18 cellular contexts compared by ENCODE assay signal in the genomic region with DNA sequence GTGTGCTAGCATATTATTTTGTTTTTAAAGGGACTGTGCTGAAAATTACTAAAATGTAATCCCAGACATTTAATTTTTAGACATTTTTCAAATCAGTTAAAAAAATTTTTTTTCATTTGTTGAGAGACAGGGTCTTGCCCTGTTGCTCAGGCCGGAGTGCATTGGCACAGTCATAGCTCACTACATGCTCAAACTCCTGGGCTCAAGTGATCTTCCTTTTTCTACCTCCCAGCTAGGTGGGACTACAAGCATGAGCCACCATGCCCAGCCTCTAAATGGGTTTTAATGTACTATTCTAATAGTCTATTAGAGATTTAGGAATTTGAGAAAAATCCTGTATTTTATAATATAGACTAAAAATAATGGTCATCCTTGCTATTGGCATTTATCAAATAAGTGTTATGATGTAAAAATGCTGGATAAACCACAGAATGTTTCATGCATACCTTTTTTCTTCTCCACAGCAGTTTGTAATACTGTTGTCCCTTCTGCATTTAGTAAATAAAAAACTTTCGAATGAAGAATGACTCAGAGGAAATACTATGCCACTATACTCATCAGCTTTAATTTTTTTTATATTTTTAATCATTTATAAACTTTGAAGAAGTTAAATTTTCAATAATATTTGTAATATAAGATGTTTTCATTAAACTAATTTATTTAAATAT. TPM values are rescaled to one million over a fixed set of nuclear protein-coding genes. Genes with fewer than 3 reads are reported as not detected.
DNase-seq lines count a peak whose midpoint lies in the region; ATAC-seq and TF ChIP-seq lines count a peak whose summit lies in the region.
"Had no signal": no experiment of that assay in that cellular context is flagged by ENCODE, and none has a peak within 500 bp of the region (broad histone marks: within the 10 kb centered on the region; RNA-seq: fewer than 3 reads in every experiment).

No MANE protein-coding gene starts in this region.

- H2AFZ ChIP-seq in osteoblast (ENCODE audit: low read length) = no peak overlapping the region

- TF ChIP-seq CTCF in RWPE2 (IDR thresholded peaks at IDR 0.05; ENCODE audit: poor library complexity, severe bottlenecking) (no peak), esophagus muscularis mucosa (IDR thresholded peaks at IDR 0.05) (no peak), osteoblast (IDR thresholded peaks at IDR 0.05; ENCODE audit: extremely low read depth, low read depth, low read length) (no peak)

- peak; percentile 46 for DNase-seq in GM03348 (ENCODE audit: low spot score)
- no peak for DNase-seq in RWPE2 (ENCODE audit: low spot score)
- DNase-seq in esophagus muscularis mucosa (ENCODE audit: extremely low spot score) = no peak
- no peak for DNase-seq in osteoblast (ENCODE audit: insufficient read length, low spot score, missing footprints)
- no peak for DNase-seq in NCI-H1092 treated with DMSO at 0.1 percent for 48 hours (lab: John Stamatoyannopoulos, UW)
- DNase-seq in cerebellar cortex (ENCODE audit: low spot score) = no peak
- no peak for DNase-seq in NCI-H2107 (lab: John Stamatoyannopoulos, UW)
- DNase-seq: activated CD4-positive, alpha-beta memory T cell treated with anti-CD3 and anti-CD28 coated beads for 36 hours; activated T-cell treated with anti-CD3 and anti-CD28 coated beads, Interleukin-2, amount 50 U/mL, for 48 hours; islet precursor cell; mucosa of descending colon; NCI-H2171; nucleus accumbens; stimulated activated CD4-positive, alpha-beta T cell treated with anti-CD3 and anti-CD28 coated beads, Interleukin-4, amount 100 ng/mL, for 4 hours; testis had no signal

- H3K27me3 ChIP-seq in RWPE2 (ENCODE audit: insufficient read depth, poor library complexity, severe bottlenecking) (no peaks in the 10 kb centered on the region), esophagus muscularis mucosa (no peaks in the 10 kb centered on the region), osteoblast (ENCODE audit: insufficient read depth, low read length) (no peaks in the 10 kb centered on the region)
- H3K27me3 ChIP-seq: BLaER1, cardiac muscle cell, testis had no signal

- TF ChIP-seq POLR2A in esophagus muscularis mucosa (IDR thresholded peaks at IDR 0.05; ENCODE audit: low read depth) = no peak

- ATAC-seq in RWPE2 (ENCODE audit: low read depth) = peak; percentile 75
- ATAC-seq in GM18861 (IDR thresholded peaks at IDR 0.05; ENCODE audit: unreplicated experiment) = no peak
- ATAC-seq: mucosa of descending colon had no signal

- H3K4me2 ChIP-seq in osteoblast (ENCODE audit: insufficient read depth, low read length) = no peak overlapping the region
- H3K4me2 ChIP-seq: BLaER1 had no signal

- H3K4me1 ChIP-seq in RWPE2 (ENCODE audit: insufficient read depth, poor library complexity, severe bottlenecking) = peaks cover 22% of the 10 kb centered on the region
- H3K4me1 ChIP-seq in esophagus muscularis mucosa = peaks cover 41 to 93% (median 84%) of the 10 kb centered on the region in 4 donors
- peaks cover 67% of the 10 kb centered on the region for H3K4me1 ChIP-seq in osteoblast (ENCODE audit: insufficient read depth, low read length)
- H3K4me1 ChIP-seq: BLaER1, testis had no signal

- H3K36me3 ChIP-seq in RWPE2 (ENCODE audit: low read depth) (peaks cover 26% of the 10 kb centered on the region), esophagus muscularis mucosa (peaks cover 0 to 3% (median 0%) of the 10 kb centered on the region in 4 donors), osteoblast (ENCODE audit: insufficient read depth, low read length) (peaks cover 54% of the 10 kb centered on the region)
- H3K36me3 ChIP-seq: BLaER1 had no signal

- TF ChIP-seq EP300 in esophagus muscularis mucosa (IDR thresholded peaks at IDR 0.05) = no peak

- H3K27ac ChIP-seq in RWPE2 (ENCODE audit: poor library complexity, severe bottlenecking) (peak overlapping the region; percentile 37), esophagus muscularis mucosa (replicated peaks in 1 of 4) (peak overlapping the region; percentile 10 to 60 (median 44)), osteoblast (ENCODE audit: low read depth, low read length) (peak overlapping the region; percentile 43)
- H3K27ac ChIP-seq: BLaER1, cardiac muscle cell, testis had no signal

- no peak overlapping the region for H3K4me3 ChIP-seq in RWPE2 (ENCODE audit: severe bottlenecking)
- H3K4me3 ChIP-seq in esophagus muscularis mucosa = no peak overlapping the region
- no peak overlapping the region for H3K4me3 ChIP-seq in osteoblast (ENCODE audit: insufficient read depth, low read length)
- H3K4me3 ChIP-seq: BLaER1, cardiac muscle cell, mucosa of descending colon, testis had no signal

- H3K79me2 ChIP-seq in osteoblast (ENCODE audit: insufficient read depth, low read length) = peaks cover 92% of the 10 kb centered on the region

- peaks cover 19% of the 10 kb centered on the region for H4K20me1 ChIP-seq in osteoblast (ENCODE audit: insufficient read depth, low read length)
- H4K20me1 ChIP-seq: BLaER1 had no signal

- intact Hi-C loops in esophagus muscularis mucosa (cut with DNase I) = no loop called here

- H3K9me3 ChIP-seq in RWPE2 (ENCODE audit: severe bottlenecking) (peaks cover 5% of the 10 kb centered on the region), esophagus muscularis mucosa (no peaks in the 10 kb centered on the region), osteoblast (ENCODE audit: low read depth, low read length) (no peaks in the 10 kb centered on the region)
- H3K9me3 ChIP-seq: BLaER1, mucosa of descending colon, testis had no signal

- WGBS in esophagus muscularis mucosa = 50% methylated on average over 2 of the region's 2 CpGs

RNA-seq across cellular contexts. Expression of gene CPEB2, which starts 29.8 kb away (rescaled TPM):
- total RNA-seq in esophagus muscularis mucosa (10 to 100 TPM; 23.7 to 35.7 (median 25.6) TPM), osteoblast (23.9 and 27.7 TPM in 2 replicates)
